33 cellular contexts compared by ENCODE assay signal in the genomic region with DNA sequence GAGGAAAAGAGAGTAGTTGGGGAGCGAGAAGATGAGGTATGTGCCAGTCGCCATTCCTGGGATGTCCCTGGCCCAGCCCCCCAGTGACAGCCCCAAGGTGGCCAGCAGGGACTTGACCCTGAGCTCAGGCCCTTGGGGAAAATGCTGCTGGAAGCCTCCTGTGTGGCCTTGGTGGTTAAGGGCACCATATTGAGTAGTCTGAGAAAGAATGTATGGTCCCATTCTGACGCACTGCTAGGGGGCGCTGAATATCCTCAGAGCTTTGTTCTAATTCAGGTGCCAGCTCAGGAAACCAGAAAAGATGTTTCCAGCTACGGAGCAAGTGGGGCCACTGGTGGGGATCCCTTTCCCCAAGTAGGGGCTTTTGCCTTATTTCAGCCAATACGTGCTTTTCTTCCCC. TPM values are rescaled to one million over a fixed set of nuclear protein-coding genes. Genes with fewer than 3 reads are reported as not detected.
A peak's percentile ranks its signal among the peaks of the same experiment; 100 is the strongest.
DNase-seq lines count a peak whose midpoint lies in the region; ATAC-seq and TF ChIP-seq lines count a peak whose summit lies in the region.
"Had no signal": no experiment of that assay in that cellular context is flagged by ENCODE, and none has a peak within 500 bp of the region (broad histone marks: within the 10 kb centered on the region; RNA-seq: fewer than 3 reads in every experiment).

No MANE protein-coding gene starts in this region.

- peaks cover 30% of the 10 kb centered on the region for H3K4me1 Mint-ChIP-seq in activated CD8-positive, alpha-beta T cell treated with anti-CD3 and anti-CD28 coated beads for 36 hours (ENCODE audit: low read depth)
- H3K4me1 Mint-ChIP-seq in activated CD8-positive, alpha-beta T cell treated with anti-CD3 and anti-CD28 coated beads, Interleukin-2, amount 10 ng/mL, durations not matched to agents 7 days and 5 days (ENCODE audit: low read depth): peaks cover 18% of the 10 kb centered on the region

- H3K9me3 Mint-ChIP-seq in activated CD8-positive, alpha-beta T cell treated with anti-CD3 and anti-CD28 coated beads for 36 hours: peaks cover 1% of the 10 kb centered on the region
- H3K9me3 Mint-ChIP-seq in activated CD8-positive, alpha-beta T cell treated with anti-CD3 and anti-CD28 coated beads, Interleukin-2, amount 10 ng/mL, durations not matched to agents 7 days and 5 days (ENCODE audit: insufficient read depth): no peaks in the 10 kb centered on the region
- H3K9me3 Mint-ChIP-seq: CD4-positive, alpha-beta memory T cell; stimulated activated naive CD8-positive, alpha-beta T cell treated with anti-CD3 and anti-CD28 coated beads, Interleukin-15, Interleukin-2, amounts not matched to agents 100 ng/mL and 50 ng/mL, for 24 hours had no signal

- H3K4me3 ChIP-seq in SJSA1 (no peak overlapping the region), esophagus squamous epithelium (no peak overlapping the region)
- H3K4me3 ChIP-seq: pancreas, Peyer's patch, skin epidermis, testis had no signal

- DNase-seq in activated CD8-positive, alpha-beta T cell treated with anti-CD3 and anti-CD28 coated beads for 36 hours: no peak
- DNase-seq in activated CD8-positive, alpha-beta T cell treated with anti-CD3 and anti-CD28 coated beads, Interleukin-2, amount 10 ng/mL, durations not matched to agents 7 days and 5 days: no peak
- DNase-seq in SJSA1 (ENCODE audit: low read depth in 1 of 2, low spot score in 2 of 2): peak; percentile 53 to 63
- DNase-seq in foreskin keratinocyte: no peak
- no peak for DNase-seq in stimulated activated naive CD4-positive, alpha-beta T cell (lab: John Stamatoyannopoulos, UW)
- DNase-seq in UCSD-AML1 (lab: John Stamatoyannopoulos, UW; ENCODE audit: unreplicated experiment): no peak
- DNase-seq in esophagus squamous epithelium (lab: John Stamatoyannopoulos, UW): no peak
- DNase-seq: activated CD4-positive, alpha-beta T cell treated with anti-CD3 and anti-CD28 coated beads for 1 hour; activated effector memory CD4-positive, alpha-beta T cell treated with Interleukin-2 at 50 U/mL for 16 hours; activated T-cell treated with anti-CD3 and anti-CD28 coated beads for 4 hours; CD4-positive, alpha-beta memory T cell; H7; hypothalamus; mammary epithelial cell; NCI-H1417; NCI-H2081 treated with DMSO at 0.1 percent for 48 hours; NCI-H2227 treated with DMSO at 0.1 percent for 48 hours; NCI-H526; pancreas; Peyer's patch; retina; SIG-M5; testis had no signal

- H3K36me3 ChIP-seq in SJSA1: peaks cover 3% of the 10 kb centered on the region; the same call in 1 of the 2 replicates
- peaks cover 0 to under 1% (median 0%) of the 10 kb centered on the region in 3 donors for H3K36me3 ChIP-seq in esophagus squamous epithelium
- H3K36me3 ChIP-seq: Peyer's patch had no signal

- TF ChIP-seq CTCF in activated CD8-positive, alpha-beta T cell treated with anti-CD3 and anti-CD28 coated beads for 36 hours (IDR thresholded peaks at IDR 0.05): no peak
- peak; percentile 10 for TF ChIP-seq CTCF in foreskin keratinocyte (conservative IDR thresholded peaks at IDR 0.05)
- TF ChIP-seq CTCF in esophagus squamous epithelium (IDR thresholded peaks at IDR 0.05): no peak

- no peaks in the 10 kb centered on the region for H3K9me3 ChIP-seq in SJSA1 (replicated peaks)
- no peaks in the 10 kb centered on the region for H3K9me3 ChIP-seq in esophagus squamous epithelium
- H3K9me3 ChIP-seq: pancreas, Peyer's patch, testis had no signal

- intact Hi-C loops in activated CD8-positive, alpha-beta T cell treated with anti-CD3 and anti-CD28 coated beads for 36 hours (cut with micrococcal nuclease): no loop called here
- intact Hi-C loops in esophagus squamous epithelium (cut with DNase I): no loop called here

- ATAC-seq in activated CD8-positive, alpha-beta T cell treated with anti-CD3 and anti-CD28 coated beads for 36 hours: no peak
- ATAC-seq in activated CD8-positive, alpha-beta T cell treated with anti-CD3 and anti-CD28 coated beads, Interleukin-2, amount 10 ng/mL, durations not matched to agents 7 days and 5 days: no peak
- ATAC-seq in foreskin keratinocyte (no peak), GM18907 (IDR thresholded peaks at IDR 0.05; ENCODE audit: unreplicated experiment) (no peak)

- peaks cover 25% of the 10 kb centered on the region for H3K36me3 Mint-ChIP-seq in activated CD8-positive, alpha-beta T cell treated with anti-CD3 and anti-CD28 coated beads for 36 hours (ENCODE audit: low read depth)
- peaks cover 28% of the 10 kb centered on the region for H3K36me3 Mint-ChIP-seq in activated CD8-positive, alpha-beta T cell treated with anti-CD3 and anti-CD28 coated beads, Interleukin-2, amount 10 ng/mL, durations not matched to agents 7 days and 5 days (ENCODE audit: low read depth)

- peaks cover 26% of the 10 kb centered on the region for H3K4me1 ChIP-seq in SJSA1 (replicated peaks)
- H3K4me1 ChIP-seq in foreskin keratinocyte: peaks cover 26% of the 10 kb centered on the region
- H3K4me1 ChIP-seq in esophagus squamous epithelium: peaks cover 8 to 32% (median 16%) of the 10 kb centered on the region in 3 donors
- H3K4me1 ChIP-seq: pancreas, Peyer's patch, testis had no signal

- TF ChIP-seq POLR2A in esophagus squamous epithelium (IDR thresholded peaks at IDR 0.05): no peak

- no peak overlapping the region for H3K4me3 Mint-ChIP-seq in activated CD8-positive, alpha-beta T cell treated with anti-CD3 and anti-CD28 coated beads for 36 hours
- H3K4me3 Mint-ChIP-seq in activated CD8-positive, alpha-beta T cell treated with anti-CD3 and anti-CD28 coated beads, Interleukin-2, amount 10 ng/mL, durations not matched to agents 7 days and 5 days: no peak overlapping the region
- H3K4me3 Mint-ChIP-seq: activated naive CD8-positive, alpha-beta T cell; CD4-positive, alpha-beta memory T cell had no signal

- 92 to 99% methylated on average over 4 to 5 of the region's 6 CpGs for WGBS in esophagus squamous epithelium, 2 donors

- POLR2A ChIA-PET in activated CD8-positive, alpha-beta T cell treated with anti-CD3 and anti-CD28 coated beads for 36 hours (lab: Charles Lee): interaction anchor here (2.3 kb wide), 1 partner anchor 14 kb away, joined by 6 read pairs; the partner anchor contains the start of gene UBA6
- POLR2A ChIA-PET in activated CD8-positive, alpha-beta T cell treated with anti-CD3 and anti-CD28 coated beads, Interleukin-2, amount 10 ng/mL, durations not matched to agents 7 days and 5 days (lab: Charles Lee): no interaction called here

- CTCF ChIA-PET in activated CD8-positive, alpha-beta T cell treated with anti-CD3 and anti-CD28 coated beads for 36 hours (lab: Charles Lee): interaction anchor here (1.0 to 1.4 kb wide), 2 partner anchors 14 to 34 kb away, joined by 3 to 6 read pairs; partner anchors contain the start of gene UBA6
- CTCF ChIA-PET in activated CD8-positive, alpha-beta T cell treated with anti-CD3 and anti-CD28 coated beads, Interleukin-2, amount 10 ng/mL, durations not matched to agents 7 days and 5 days (lab: Charles Lee): interaction anchor here (3.1 kb wide), 1 partner anchor 31 kb away, joined by 16 read pairs; no protein-coding TSS in a partner anchor

- H3K27me3 ChIP-seq in SJSA1 (replicated peaks) (no peaks in the 10 kb centered on the region), foreskin keratinocyte (no peaks in the 10 kb centered on the region), esophagus squamous epithelium (no peaks in the 10 kb centered on the region)
- H3K27me3 ChIP-seq: pancreas, Peyer's patch, testis had no signal

- peak overlapping the region; percentile 90 for H3K27ac Mint-ChIP-seq in activated CD8-positive, alpha-beta T cell treated with anti-CD3 and anti-CD28 coated beads for 36 hours
- H3K27ac Mint-ChIP-seq in activated CD8-positive, alpha-beta T cell treated with anti-CD3 and anti-CD28 coated beads, Interleukin-2, amount 10 ng/mL, durations not matched to agents 7 days and 5 days: no peak overlapping the region

- H3K27ac ChIP-seq in SJSA1: peak overlapping the region; percentile 65
- H3K27ac ChIP-seq in foreskin keratinocyte: no peak overlapping the region
- no peak overlapping the region for H3K27ac ChIP-seq in esophagus squamous epithelium
- H3K27ac ChIP-seq: HL-60, KMS-11, pancreas, Peyer's patch, testis had no signal

- no peaks in the 10 kb centered on the region for H3K27me3 Mint-ChIP-seq in activated CD8-positive, alpha-beta T cell treated with anti-CD3 and anti-CD28 coated beads for 36 hours
- H3K27me3 Mint-ChIP-seq in activated CD8-positive, alpha-beta T cell treated with anti-CD3 and anti-CD28 coated beads, Interleukin-2, amount 10 ng/mL, durations not matched to agents 7 days and 5 days (ENCODE audit: low read depth): no peaks in the 10 kb centered on the region
- H3K27me3 Mint-ChIP-seq: activated naive CD8-positive, alpha-beta T cell; CD4-positive, alpha-beta memory T cell; stimulated activated naive CD8-positive, alpha-beta T cell treated with anti-CD3 and anti-CD28 coated beads, Interleukin-15, Interleukin-2, amounts not matched to agents 100 ng/mL and 50 ng/mL, for 24 hours had no signal

RNA-seq across cellular contexts. Expression of gene UBA6, which starts 14.0 kb away (rescaled TPM):
- 10 to 100 TPM; 81.2 to 87.5 TPM for total RNA-seq in activated CD8-positive, alpha-beta T cell treated with anti-CD3 and anti-CD28 coated beads for 36 hours
- total RNA-seq in activated CD8-positive, alpha-beta T cell treated with anti-CD3 and anti-CD28 coated beads, Interleukin-2, amount 10 ng/mL, durations not matched to agents 7 days and 5 days: 10 to 100 TPM; 90.8 to 91.1 TPM
- total RNA-seq in SJSA1 (2014; rRNA removed; shearing (Covaris generic)): 118 and 207 TPM in 2 replicates
- 106 and 139 TPM in 2 replicates for total RNA-seq in foreskin keratinocyte
- polyA plus RNA-seq in foreskin keratinocyte: 9.2 and 9.7 TPM in 2 replicates
- 100 to 1,000 TPM in 1 of 4 donors, 10 to 100 TPM in 3; 51.5 to 103 (median 87.8) TPM for total RNA-seq in esophagus squamous epithelium

RNA-seq across cellular contexts. Expression of gene GNRHR, which starts 39.2 kb away (rescaled TPM):
- total RNA-seq in activated CD8-positive, alpha-beta T cell treated with anti-CD3 and anti-CD28 coated beads for 36 hours: not detected
- not detected for total RNA-seq in activated CD8-positive, alpha-beta T cell treated with anti-CD3 and anti-CD28 coated beads, Interleukin-2, amount 10 ng/mL, durations not matched to agents 7 days and 5 days
- not detected in 2 replicates for total RNA-seq in SJSA1 (2014; rRNA removed; shearing (Covaris generic))
- total RNA-seq in foreskin keratinocyte (not detected in 2 replicates), esophagus squamous epithelium (1 to 10 TPM in 1 of 4 donors, under 1 TPM in 3; 0.19 to 1.2 (median 0.51) TPM)
- polyA plus RNA-seq in foreskin keratinocyte: not detected in 2 replicates
- total RNA-seq: CD4-positive, alpha-beta memory T cell; chondrocyte; Daoy; glomerular endothelial cell; H7; pancreas; Peyer's patch had no signal
- polyA plus RNA-seq: CD4-positive, alpha-beta memory T cell; neural cell; pancreas had no signal

Comparison
In these comparisons a context has a peak if more than half of its experiments do, and no peak if none do; other contexts are left out.
1. DNase-seq: peak in SJSA1 (2 of 2); none in activated CD8-positive, alpha-beta T cell treated with anti-CD3 and anti-CD28 coated beads for 36 hours (single experiment), activated CD8-positive, alpha-beta T cell treated with anti-CD3 and anti-CD28 coated beads, Interleukin-2, amount 10 ng/mL, durations not matched to agents 7 days and 5 days (single experiment), foreskin keratinocyte (0 of 2), stimulated activated naive CD4-positive, alpha-beta T cell (0 of 6), UCSD-AML1 (single experiment) and esophagus squamous epithelium (single experiment).